ENCODE assay signal across 7 cellular contexts in the genomic region with DNA sequence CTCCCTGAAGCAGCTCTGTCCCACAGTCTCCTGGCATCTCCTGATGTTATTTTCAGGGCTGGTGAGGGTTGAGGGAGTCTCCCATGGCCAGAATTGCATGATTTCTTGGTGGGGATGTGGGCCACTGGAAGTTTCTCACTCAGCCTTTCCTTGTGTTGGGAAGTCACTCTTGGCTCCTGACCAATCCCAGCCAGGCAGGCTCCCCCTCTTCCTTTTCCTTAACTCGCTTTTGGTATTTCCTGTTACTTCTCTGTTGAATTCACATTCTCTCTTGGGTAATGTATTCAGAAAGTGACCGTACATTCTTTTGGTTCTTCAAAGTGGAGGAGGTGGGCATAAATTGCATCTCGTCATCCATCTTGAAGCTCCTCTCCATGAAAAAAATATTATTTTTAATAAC.
"Had no signal": no experiment of that assay in that cellular context is flagged by ENCODE, and none has a peak within 500 bp of the region (broad histone marks: within the 10 kb centered on the region; RNA-seq: fewer than 3 reads in every experiment).

No MANE protein-coding gene starts in this region.

- H3K4me3 ChIP-seq: GM23248, GM23338 had no signal

- H3K27ac ChIP-seq: GM23248 had no signal

- DNase-seq: GM23248, GOT3, H9, HCEC 1CT, HFFc6 had no signal

- ATAC-seq: GM23338, HCT116 had no signal
